In the genomic region with DNA sequence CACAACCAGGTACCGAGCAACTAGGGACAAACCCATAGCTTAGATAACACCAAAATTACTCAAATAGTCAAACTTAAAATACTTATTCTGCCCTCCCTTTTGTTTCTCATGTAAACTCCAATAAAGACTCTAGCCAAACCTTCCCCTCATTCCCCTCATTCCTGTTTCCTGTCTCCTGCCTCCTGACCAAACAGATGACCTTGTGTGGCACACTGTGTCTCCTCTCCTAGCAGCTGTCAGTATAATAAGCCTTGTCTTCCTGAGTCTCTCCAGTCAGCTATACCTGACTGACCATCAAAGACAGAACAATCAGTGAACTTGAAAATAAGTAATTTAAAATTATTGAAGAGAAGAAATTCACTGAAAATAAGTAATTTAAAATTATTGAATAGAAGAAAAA, we compare ENCODE assay signal across 39 cellular contexts. TPM values are rescaled to one million over a fixed set of nuclear protein-coding genes. Genes with fewer than 3 reads are reported as not detected.
"Had no signal": no experiment of that assay in that cellular context is flagged by ENCODE, and none has a peak within 500 bp of the region (broad histone marks: within the 10 kb centered on the region; RNA-seq: fewer than 3 reads in every experiment).

No MANE protein-coding gene starts in this region.

- ATAC-seq: activated CD4-positive, alpha-beta T cell treated with anti-CD3 and anti-CD28 coated beads for 36 hours; activated CD8-positive, alpha-beta memory T cell treated with anti-CD3 and anti-CD28 coated beads, Interleukin-2, amount 10 ng/mL, durations not matched to agents 7 days and 5 days; activated CD8-positive, alpha-beta T cell treated with anti-CD3 and anti-CD28 coated beads, Interleukin-2, amount 10 ng/mL, durations not matched to agents 7 days and 5 days; activated naive CD8-positive, alpha-beta T cell treated with anti-CD3 and anti-CD28 coated beads, Interleukin-2, amount 50 U/mL, for 24 hours; effector memory CD8-positive, alpha-beta T cell; gastroesophageal sphincter; heart right ventricle; T-helper 17 cell had no signal

- H3K27ac ChIP-seq: adrenal gland, ascending aorta, brain microvascular endothelial cell, epithelial cell of prostate, esophagus squamous epithelium, gastroesophageal sphincter, heart right ventricle, WERI-Rb-1 had no signal

- H3K36me3 Mint-ChIP-seq: activated naive CD4-positive, alpha-beta T cell treated with anti-CD3 and anti-CD28 coated beads, Interleukin-2, amount 50 U/mL, for 24 hours; activated naive CD8-positive, alpha-beta T cell treated with anti-CD3 and anti-CD28 coated beads for 36 hours had no signal

- H3K4me3 Mint-ChIP-seq: activated CD4-positive, alpha-beta memory T cell treated with anti-CD3 and anti-CD28 coated beads for 36 hours; activated CD4-positive, alpha-beta T cell treated with anti-CD3 and anti-CD28 coated beads for 36 hours; activated CD4-positive, alpha-beta T cell treated with anti-CD3 and anti-CD28 coated beads, Interleukin-2, amount 10 ng/mL, durations not matched to agents 24 days and 14 days; activated CD8-positive, alpha-beta memory T cell treated with anti-CD3 and anti-CD28 coated beads, Interleukin-2, amount 10 ng/mL, durations not matched to agents 7 days and 5 days; activated CD8-positive, alpha-beta T cell treated with anti-CD3 and anti-CD28 coated beads, Interleukin-2, amount 10 ng/mL, durations not matched to agents 7 days and 5 days; activated naive CD4-positive, alpha-beta T cell treated with anti-CD3 and anti-CD28 coated beads for 36 hours; activated naive CD4-positive, alpha-beta T cell treated with anti-CD3 and anti-CD28 coated beads, Interleukin-2, amount 50 U/mL, for 24 hours; activated naive CD8-positive, alpha-beta T cell treated with anti-CD3 and anti-CD28 coated beads for 36 hours; activated naive CD8-positive, alpha-beta T cell treated with anti-CD3 and anti-CD28 coated beads, Interleukin-2, amount 50 U/mL, for 24 hours; activated T-helper 1 cell treated with anti-CD3 and anti-CD28 coated beads, Interleukin-12 subunit alpha, Interleukin-12 subunit beta, Interleukin-2, Interleukin-4 antibody, amounts not matched to agents 30 ng/mL and 10 ng/mL and 1 ng/mL, durations not matched to agents 14 hours and 24 hours and 36 hours; effector memory CD8-positive, alpha-beta T cell; T-helper 17 cell; T-helper 2 cell treated with Interferon-gamma antibody and Interleukin-4, amounts not matched to agents 5 μg/mL and 100 μg/mL, for 36 hours had no signal

- H3K36me3 ChIP-seq: adrenal gland, ascending aorta, brain microvascular endothelial cell, esophagus squamous epithelium, WERI-Rb-1 had no signal

- H3K27ac Mint-ChIP-seq: activated CD4-positive, alpha-beta memory T cell treated with anti-CD3 and anti-CD28 coated beads for 36 hours; activated CD4-positive, alpha-beta T cell treated with anti-CD3 and anti-CD28 coated beads for 36 hours; activated CD4-positive, alpha-beta T cell treated with anti-CD3 and anti-CD28 coated beads, Interleukin-2, amount 10 ng/mL, durations not matched to agents 24 days and 14 days; activated CD8-positive, alpha-beta memory T cell treated with anti-CD3 and anti-CD28 coated beads, Interleukin-2, amount 10 ng/mL, durations not matched to agents 7 days and 5 days; activated CD8-positive, alpha-beta T cell treated with anti-CD3 and anti-CD28 coated beads, Interleukin-2, amount 10 ng/mL, durations not matched to agents 7 days and 5 days; activated naive CD4-positive, alpha-beta T cell treated with anti-CD3 and anti-CD28 coated beads for 36 hours; activated naive CD4-positive, alpha-beta T cell treated with anti-CD3 and anti-CD28 coated beads, Interleukin-2, amount 50 U/mL, for 24 hours; activated naive CD8-positive, alpha-beta T cell treated with anti-CD3 and anti-CD28 coated beads for 36 hours; activated naive CD8-positive, alpha-beta T cell treated with anti-CD3 and anti-CD28 coated beads, Interleukin-2, amount 50 U/mL, for 24 hours; activated T-helper 1 cell treated with anti-CD3 and anti-CD28 coated beads, Interleukin-12 subunit alpha, Interleukin-12 subunit beta, Interleukin-2, Interleukin-4 antibody, amounts not matched to agents 30 ng/mL and 10 ng/mL and 1 ng/mL, durations not matched to agents 14 hours and 24 hours and 36 hours; activated T-helper 2 cell treated with anti-CD3 and anti-CD28 coated beads, Interferon-gamma antibody, Interleukin-2, Interleukin-4, amounts not matched to agents 10 μg/mL and 5 μg/mL and 100 μg/mL, durations not matched to agents 14 hours and 24 hours and 36 hours; effector memory CD8-positive, alpha-beta T cell; T-helper 17 cell; T-helper 2 cell treated with Interferon-gamma antibody and Interleukin-4, amounts not matched to agents 5 μg/mL and 100 μg/mL, for 36 hours had no signal

- H3K4me1 ChIP-seq: adrenal gland, ascending aorta, esophagus squamous epithelium, gastroesophageal sphincter, heart right ventricle had no signal

- H3K4me1 Mint-ChIP-seq: activated CD4-positive, alpha-beta T cell treated with anti-CD3 and anti-CD28 coated beads for 36 hours; activated CD4-positive, alpha-beta T cell treated with anti-CD3 and anti-CD28 coated beads, Interleukin-2, amount 10 ng/mL, durations not matched to agents 24 days and 14 days; activated CD8-positive, alpha-beta memory T cell treated with anti-CD3 and anti-CD28 coated beads, Interleukin-2, amount 10 ng/mL, durations not matched to agents 7 days and 5 days; activated naive CD4-positive, alpha-beta T cell treated with anti-CD3 and anti-CD28 coated beads, Interleukin-2, amount 50 U/mL, for 24 hours; activated naive CD8-positive, alpha-beta T cell treated with anti-CD3 and anti-CD28 coated beads for 36 hours; activated naive CD8-positive, alpha-beta T cell treated with anti-CD3 and anti-CD28 coated beads, Interleukin-2, amount 50 U/mL, for 24 hours; T-helper 17 cell had no signal

- FAIRE-seq: bronchial epithelial cell, colon, endothelial cell of umbilical vein had no signal

- H3K27me3 Mint-ChIP-seq: activated naive CD8-positive, alpha-beta T cell treated with anti-CD3 and anti-CD28 coated beads for 36 hours; activated naive CD8-positive, alpha-beta T cell treated with anti-CD3 and anti-CD28 coated beads, Interleukin-2, amount 50 U/mL, for 24 hours; T-helper 17 cell had no signal

- H3K4me3 ChIP-seq: adrenal gland, ascending aorta, esophagus squamous epithelium, gastroesophageal sphincter, heart right ventricle had no signal

- DNase-seq: activated CD4-positive, alpha-beta memory T cell treated with anti-CD3 and anti-CD28 coated beads for 36 hours; activated CD4-positive, alpha-beta T cell treated with anti-CD3 and anti-CD28 coated beads for 36 hours; activated CD4-positive, alpha-beta T cell treated with anti-CD3 and anti-CD28 coated beads, Interleukin-2, amount 10 ng/mL, durations not matched to agents 24 days and 14 days; activated CD4-positive, CD25-positive, alpha-beta regulatory T cell; activated CD4-positive, CD25-positive, alpha-beta regulatory T cell treated with anti-CD3 and anti-CD28 coated beads, Interleukin-2, amount 50 U/mL, for 72 hours; activated CD8-positive, alpha-beta memory T cell treated with anti-CD3 and anti-CD28 coated beads, Interleukin-2, amount 10 ng/mL, durations not matched to agents 7 days and 5 days; activated CD8-positive, alpha-beta memory T cell treated with anti-CD3 and anti-CD28 coated beads, Interleukin-2, amount 50 U/mL, for 4 hours; activated CD8-positive, alpha-beta T cell treated with anti-CD3 and anti-CD28 coated beads, Interleukin-2, amount 10 ng/mL, durations not matched to agents 7 days and 5 days; activated effector memory CD4-positive, alpha-beta T cell treated with anti-CD3 and anti-CD28 coated beads, Interleukin-2, amount 50 U/mL, for 16 hours; activated naive CD4-positive, alpha-beta T cell treated with anti-CD3 and anti-CD28 coated beads for 36 hours; activated naive CD8-positive, alpha-beta T cell treated with anti-CD3 and anti-CD28 coated beads for 36 hours; activated naive CD8-positive, alpha-beta T cell treated with anti-CD3 and anti-CD28 coated beads, Interleukin-2, amount 50 U/mL, for 24 hours; activated T-cell treated with anti-CD3 and anti-CD28 coated beads, Interleukin-2, amount 50 U/mL, for 1 hour; activated T-cell treated with anti-CD3 and anti-CD28 coated beads, Interleukin-2, amount 50 U/mL, for 48 hours; adrenal gland; amygdala; brain microvascular endothelial cell; cortex of kidney; dermis blood vessel endothelial cell; effector CD4-positive, alpha-beta T cell; effector memory CD8-positive, alpha-beta T cell; esophagus squamous epithelium; foreskin melanocyte; heart right ventricle; T-helper 1 cell; T-helper 17 cell; T1000; WERI-Rb-1 had no signal

- H3K27me3 ChIP-seq: adrenal gland, ascending aorta, brain microvascular endothelial cell, esophagus squamous epithelium, gastroesophageal sphincter, heart right ventricle had no signal

RNA-seq across cellular contexts. Expression of gene SULT1C4, which starts 14.3 kb away (rescaled TPM):
- total RNA-seq: activated CD4-positive, alpha-beta memory T cell treated with anti-CD3 and anti-CD28 coated beads for 36 hours; activated CD4-positive, alpha-beta T cell treated with anti-CD3 and anti-CD28 coated beads for 36 hours; activated CD4-positive, alpha-beta T cell treated with anti-CD3 and anti-CD28 coated beads, Interleukin-2, amount 10 ng/mL, durations not matched to agents 24 days and 14 days; activated CD8-positive, alpha-beta memory T cell treated with anti-CD3 and anti-CD28 coated beads for 36 hours; activated CD8-positive, alpha-beta memory T cell treated with anti-CD3 and anti-CD28 coated beads, Interleukin-2, amount 10 ng/mL, durations not matched to agents 7 days and 5 days; activated CD8-positive, alpha-beta T cell treated with anti-CD3 and anti-CD28 coated beads, Interleukin-2, amount 10 ng/mL, durations not matched to agents 7 days and 5 days; activated naive CD4-positive, alpha-beta T cell treated with anti-CD3 and anti-CD28 coated beads for 36 hours; activated naive CD8-positive, alpha-beta T cell treated with anti-CD3 and anti-CD28 coated beads for 36 hours; activated T-helper 1 cell treated with anti-CD3 and anti-CD28 coated beads, Interleukin-12 subunit alpha, Interleukin-12 subunit beta, Interleukin-2, Interleukin-4 antibody, amounts not matched to agents 30 ng/mL and 10 ng/mL and 1 ng/mL, durations not matched to agents 14 hours and 24 hours and 36 hours; activated T-helper 2 cell treated with anti-CD3 and anti-CD28 coated beads, Interferon-gamma antibody, Interleukin-2, Interleukin-4, amounts not matched to agents 10 μg/mL and 5 μg/mL and 100 μg/mL, durations not matched to agents 14 hours and 24 hours and 36 hours; bronchial epithelial cell had no signal
